ENCODE assay signal across 18 cellular contexts in genomic region chr5:44697025-44697424, GRCh38.
DNase-seq lines count a peak whose midpoint lies in the region; ATAC-seq and TF ChIP-seq lines count a peak whose summit lies in the region.
"Had no signal": no experiment of that assay in that cellular context is flagged by ENCODE, and none has a peak within 500 bp of the region (broad histone marks: within the 10 kb centered on the region; RNA-seq: fewer than 3 reads in every experiment).

No MANE protein-coding gene starts in this region.

- CTCF ChIA-PET in GM10248 (lab: Yijun Ruan, JAX), result no interaction called here

- H3K27me3 ChIP-seq in endodermal cell (ENCODE audit: control insufficient read depth, insufficient read depth, low read length, poor library complexity, severe bottlenecking), result no peaks in the 10 kb centered on the region
- H3K27me3 ChIP-seq: BE2C had no signal

- no peaks in the 10 kb centered on the region for H3K27me3 Mint-ChIP-seq in endodermal cell (ENCODE audit: insufficient read depth)
- H3K27me3 Mint-ChIP-seq: CD4-positive, CD25-positive, alpha-beta regulatory T cell; CD8-positive, alpha-beta memory T cell had no signal

- 71 to 77% methylated on average over 2 to 3 of the region's 3 CpGs for WGBS in endodermal cell (ENCODE audit: insufficient coverage in 1 of 2, insufficient read length in 1 of 2), 2 experiments

- intact Hi-C loops in Right ventricle myocardium inferior (cut with DNase I) (no loop called here), left ventricle myocardium superior (cut with micrococcal nuclease) (no loop called here)

- H3K36me3 Mint-ChIP-seq in endodermal cell (ENCODE audit: low read depth), result no peaks in the 10 kb centered on the region
- H3K36me3 Mint-ChIP-seq: CD4-positive, CD25-positive, alpha-beta regulatory T cell; CD8-positive, alpha-beta memory T cell had no signal

- no peak overlapping the region for H3K9ac ChIP-seq in endodermal cell (ENCODE audit: extremely low read depth, low read length, poor library complexity, severe bottlenecking)

- no peak for TF ChIP-seq CTCF in endodermal cell (conservative IDR thresholded peaks at IDR 0.05)
- no peak for TF ChIP-seq CTCF in GM10248 (IDR thresholded peaks at IDR 0.05; ENCODE audit: control extremely low read depth, extremely low read depth, low read depth, missing control alignments)

- no peaks in the 10 kb centered on the region for H3K4me1 ChIP-seq in endodermal cell (ENCODE audit: control insufficient read depth, insufficient read depth, low read length)
- H3K4me1 ChIP-seq: BE2C had no signal

- H3K27ac ChIP-seq in endodermal cell (ENCODE audit: low read depth, low read length), result no peak overlapping the region

- no peak overlapping the region for H3K4me3 ChIP-seq in endodermal cell (ENCODE audit: low read length)

- peaks cover 12% of the 10 kb centered on the region for H3K9me3 Mint-ChIP-seq in endodermal cell

- H3K4me3 Mint-ChIP-seq in endodermal cell, result no peak overlapping the region
- H3K4me3 Mint-ChIP-seq: CD4-positive, CD25-positive, alpha-beta regulatory T cell; CD8-positive, alpha-beta memory T cell had no signal

- POLR2A ChIA-PET in GM10248 (lab: Yijun Ruan, JAX), result no interaction called here

- ATAC-seq in Right ventricle myocardium inferior (no peak), left ventricle myocardium superior (no peak)

- H3K36me3 ChIP-seq in endodermal cell (ENCODE audit: control insufficient read depth, insufficient read depth, low read length), result no peaks in the 10 kb centered on the region
- H3K36me3 ChIP-seq: BE2C had no signal

- peaks cover 7% of the 10 kb centered on the region for H3K9me3 ChIP-seq in endodermal cell (ENCODE audit: control insufficient read depth, low read length)
- H3K9me3 ChIP-seq: BE2C had no signal

- no peak overlapping the region for H3K27ac Mint-ChIP-seq in endodermal cell
- H3K27ac Mint-ChIP-seq: CD4-positive, CD25-positive, alpha-beta regulatory T cell; CD8-positive, alpha-beta memory T cell had no signal

- peaks cover 4% of the 10 kb centered on the region for H3K4me1 Mint-ChIP-seq in endodermal cell
- H3K4me1 Mint-ChIP-seq: CD4-positive, CD25-positive, alpha-beta regulatory T cell; CD8-positive, alpha-beta memory T cell had no signal

- DNase-seq in Right ventricle myocardium inferior (ENCODE audit: missing footprints), result peak; percentile 25
- DNase-seq in left ventricle myocardium superior, result no peak
- peak; percentile 44 for DNase-seq in endodermal cell
- DNase-seq in islet precursor cell, result peak; percentile 38
- DNase-seq in middle frontal gyrus (ENCODE audit: extremely low spot score, low spot score), result no peak
- DNase-seq in A172 (ENCODE audit: low spot score), result no peak
- DNase-seq in GM10248 (ENCODE audit: extremely low spot score), result no peak
- DNase-seq: ACHN; BE2C; C1 segment of cervical spinal cord; CD4-positive, CD25-positive, alpha-beta regulatory T cell; CD8-positive, alpha-beta memory T cell; COR-L47; DMS 273 treated with DMSO at 0.1 percent for 48 hours; DND-41; EL; HCEC 1CT; IMR-90 had no signal

Comparison
In these comparisons a context has a peak if more than half of its experiments do, and no peak if none do; other contexts are left out.
1. DNase-seq: peak in Right ventricle myocardium inferior (single experiment), endodermal cell (single experiment) and islet precursor cell (single experiment); none in left ventricle myocardium superior (single experiment), middle frontal gyrus (single experiment), A172 (single experiment) and GM10248 (single experiment).